Comparison of ENCODE assay signal across 1 cellular context in the genomic region with DNA sequence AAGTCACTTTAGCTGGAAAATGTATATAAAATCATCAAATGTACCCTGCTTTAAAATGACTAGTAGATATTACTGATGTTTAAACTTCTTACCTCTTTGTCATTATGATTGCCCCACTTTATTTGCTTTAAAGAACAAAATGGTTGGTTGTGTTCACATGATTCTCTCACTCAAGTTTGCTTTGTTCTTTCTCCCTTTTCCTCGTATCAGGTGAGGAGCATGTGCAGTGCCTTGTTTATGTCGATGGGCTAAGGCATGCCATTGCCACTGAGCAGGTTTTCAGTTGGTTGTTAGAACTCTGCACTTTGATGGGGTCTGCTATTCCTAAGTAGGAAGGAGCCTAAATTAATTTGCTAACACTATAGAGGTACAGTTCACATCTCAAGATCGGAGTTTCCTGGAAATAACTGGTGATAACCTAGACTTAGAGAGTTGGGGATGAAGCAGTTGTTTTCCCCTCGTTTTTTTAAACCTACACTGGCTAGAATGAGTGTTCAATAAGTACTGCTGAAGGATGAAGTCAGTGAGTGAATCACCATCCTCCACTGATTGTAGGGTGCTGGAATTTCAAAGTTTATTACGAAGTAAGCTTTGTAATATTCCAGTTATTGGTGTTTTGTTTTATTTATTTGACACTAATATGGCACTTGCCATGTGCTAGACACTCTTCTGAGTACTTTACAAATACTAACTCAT.
TF ChIP-seq lines count a peak whose summit lies in the region.

No MANE protein-coding gene starts in this region.

TF ChIP-seq in GM12878, 131 proteins besides CTCF, POLR2A, EP300 and RAD21:
- TF ChIP-seq, protein P1, sequence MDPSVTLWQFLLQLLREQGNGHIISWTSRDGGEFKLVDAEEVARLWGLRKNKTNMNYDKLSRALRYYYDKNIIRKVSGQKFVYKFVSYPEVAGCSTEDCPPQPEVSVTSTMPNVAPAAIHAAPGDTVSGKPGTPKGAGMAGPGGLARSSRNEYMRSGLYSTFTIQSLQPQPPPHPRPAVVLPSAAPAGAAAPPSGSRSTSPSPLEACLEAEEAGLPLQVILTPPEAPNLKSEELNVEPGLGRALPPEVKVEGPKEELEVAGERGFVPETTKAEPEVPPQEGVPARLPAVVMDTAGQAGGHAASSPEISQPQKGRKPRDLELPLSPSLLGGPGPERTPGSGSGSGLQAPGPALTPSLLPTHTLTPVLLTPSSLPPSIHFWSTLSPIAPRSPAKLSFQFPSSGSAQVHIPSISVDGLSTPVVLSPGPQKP (IDR thresholded peaks at IDR 0.05; ENCODE audit: low read depth, low read length): no peak
- TF ChIP-seq SP1 (IDR thresholded peaks at IDR 0.05; ENCODE audit: low read depth, low read length) (no peak), FOS (IDR thresholded peaks at IDR 0.05; ENCODE audit: borderline replicate concordance, extremely low read depth, insufficient read length) (no peak), RCOR1 (conservative IDR thresholded peaks at IDR 0.05; ENCODE audit: low read depth, low read length) (no peak), SMC3 (IDR thresholded peaks at IDR 0.05; ENCODE audit: borderline replicate concordance, low read length) (no peak), PML (IDR thresholded peaks at IDR 0.05; ENCODE audit: low read length) (no peak), IRF4 (IDR thresholded peaks at IDR 0.05; ENCODE audit: low read depth, low read length) (no peak), NR2F1 (conservative IDR thresholded peaks at IDR 0.05) (no peak)
- TF ChIP-seq, protein P2, sequence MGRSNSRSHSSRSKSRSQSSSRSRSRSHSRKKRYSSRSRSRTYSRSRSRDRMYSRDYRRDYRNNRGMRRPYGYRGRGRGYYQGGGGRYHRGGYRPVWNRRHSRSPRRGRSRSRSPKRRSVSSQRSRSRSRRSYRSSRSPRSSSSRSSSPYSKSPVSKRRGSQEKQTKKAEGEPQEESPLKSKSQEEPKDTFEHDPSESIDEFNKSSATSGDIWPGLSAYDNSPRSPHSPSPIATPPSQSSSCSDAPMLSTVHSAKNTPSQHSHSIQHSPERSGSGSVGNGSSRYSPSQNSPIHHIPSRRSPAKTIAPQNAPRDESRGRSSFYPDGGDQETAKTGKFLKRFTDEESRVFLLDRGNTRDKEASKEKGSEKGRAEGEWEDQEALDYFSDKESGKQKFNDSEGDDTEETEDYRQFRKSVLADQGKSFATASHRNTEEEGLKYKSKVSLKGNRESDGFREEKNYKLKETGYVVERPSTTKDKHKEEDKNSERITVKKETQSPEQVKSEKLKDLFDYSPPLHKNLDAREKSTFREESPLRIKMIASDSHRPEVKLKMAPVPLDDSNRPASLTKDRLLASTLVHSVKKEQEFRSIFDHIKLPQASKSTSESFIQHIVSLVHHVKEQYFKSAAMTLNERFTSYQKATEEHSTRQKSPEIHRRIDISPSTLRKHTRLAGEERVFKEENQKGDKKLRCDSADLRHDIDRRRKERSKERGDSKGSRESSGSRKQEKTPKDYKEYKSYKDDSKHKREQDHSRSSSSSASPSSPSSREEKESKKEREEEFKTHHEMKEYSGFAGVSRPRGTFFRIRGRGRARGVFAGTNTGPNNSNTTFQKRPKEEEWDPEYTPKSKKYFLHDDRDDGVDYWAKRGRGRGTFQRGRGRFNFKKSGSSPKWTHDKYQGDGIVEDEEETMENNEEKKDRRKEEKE (IDR thresholded peaks at IDR 0.05): no peak
- TF ChIP-seq, protein P3, sequence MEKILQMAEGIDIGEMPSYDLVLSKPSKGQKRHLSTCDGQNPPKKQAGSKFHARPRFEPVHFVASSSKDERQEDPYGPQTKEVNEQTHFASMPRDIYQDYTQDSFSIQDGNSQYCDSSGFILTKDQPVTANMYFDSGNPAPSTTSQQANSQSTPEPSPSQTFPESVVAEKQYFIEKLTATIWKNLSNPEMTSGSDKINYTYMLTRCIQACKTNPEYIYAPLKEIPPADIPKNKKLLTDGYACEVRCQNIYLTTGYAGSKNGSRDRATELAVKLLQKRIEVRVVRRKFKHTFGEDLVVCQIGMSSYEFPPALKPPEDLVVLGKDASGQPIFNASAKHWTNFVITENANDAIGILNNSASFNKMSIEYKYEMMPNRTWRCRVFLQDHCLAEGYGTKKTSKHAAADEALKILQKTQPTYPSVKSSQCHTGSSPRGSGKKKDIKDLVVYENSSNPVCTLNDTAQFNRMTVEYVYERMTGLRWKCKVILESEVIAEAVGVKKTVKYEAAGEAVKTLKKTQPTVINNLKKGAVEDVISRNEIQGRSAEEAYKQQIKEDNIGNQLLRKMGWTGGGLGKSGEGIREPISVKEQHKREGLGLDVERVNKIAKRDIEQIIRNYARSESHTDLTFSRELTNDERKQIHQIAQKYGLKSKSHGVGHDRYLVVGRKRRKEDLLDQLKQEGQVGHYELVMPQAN (conservative IDR thresholded peaks at IDR 0.05): no peak
